Comparison of ENCODE assay signal across 29 cellular contexts in genomic region chr2:191985740-191986139, GRCh38.
"Had no signal": no experiment of that assay in that cellular context is flagged by ENCODE, and none has a peak within 500 bp of the region (broad histone marks: within the 10 kb centered on the region; RNA-seq: fewer than 3 reads in every experiment).

No MANE protein-coding gene starts in this region.

- ATAC-seq: esophagus mucosa; foreskin keratinocyte; gastroesophageal sphincter; heart left ventricle; left colon; left ventricle myocardium superior; naive thymus-derived CD4-positive, alpha-beta T cell; psoas muscle; right cardiac atrium; stimulated activated effector memory CD8-positive, alpha-beta T cell treated with anti-CD3 and anti-CD28 coated beads, Interleukin-12 subunit alpha, Interleukin-12 subunit beta, amount 100 ng/mL, for 72 hours had no signal

- H3K4me1 Mint-ChIP-seq: naive thymus-derived CD4-positive, alpha-beta T cell; nephron progenitor cell; stimulated activated effector memory CD8-positive, alpha-beta T cell treated with anti-CD3 and anti-CD28 coated beads, Interleukin-12 subunit alpha, Interleukin-12 subunit beta, amount 100 ng/mL, for 72 hours had no signal

- H3K27ac ChIP-seq: colonic mucosa, epithelial cell of prostate, foreskin keratinocyte, gastroesophageal sphincter, heart left ventricle, hepatocyte, ovary, psoas muscle, sigmoid colon, stomach, tibial artery, vagina had no signal

- DNase-seq: colonic mucosa; effector CD8-positive, alpha-beta T cell; endodermal cell; foreskin keratinocyte; heart left ventricle; left colon; left ventricle myocardium superior; mesenchymal stem cell; naive thymus-derived CD4-positive, alpha-beta T cell; nephron progenitor cell; occipital lobe; ovary; posterior cingulate gyrus; psoas muscle; right cardiac atrium; sigmoid colon; stimulated activated CD4-positive, alpha-beta T cell treated with anti-CD3 and anti-CD28 coated beads, Interleukin-2, amount 100 ng/mL, for 24 hours; stimulated activated CD4-positive, alpha-beta T cell treated with anti-CD3 and anti-CD28 coated beads, Interleukin-4, amount 100 ng/mL, for 24 hours; stimulated activated naive CD4-positive, alpha-beta T cell treated with Interleukin-2 at 50 U/mL for 16 hours; stomach; tibial artery had no signal

- H3K36me3 ChIP-seq: colonic mucosa, gastroesophageal sphincter, heart left ventricle, ovary, sigmoid colon, stomach, tibial artery, vagina had no signal

- H3K27me3 ChIP-seq: colonic mucosa, foreskin keratinocyte, gastroesophageal sphincter, heart left ventricle, hepatocyte, ovary, sigmoid colon, stomach, tibial artery, vagina had no signal

- H3K4me1 ChIP-seq: colonic mucosa, foreskin keratinocyte, psoas muscle, sigmoid colon, stomach, tibial artery, vagina had no signal

- H3K4me3 Mint-ChIP-seq: dendritic cell treated with granulocyte-macrophage colony-stimulating factor and Interleukin-4, amounts not matched to agents 40 ng/mL and 50 ng/mL, for 4 days; endodermal cell; mesothelial cell of epicardium; naive thymus-derived CD4-positive, alpha-beta T cell; nephron progenitor cell; stimulated activated effector memory CD8-positive, alpha-beta T cell treated with anti-CD3 and anti-CD28 coated beads, Interleukin-12 subunit alpha, Interleukin-12 subunit beta, amount 100 ng/mL, for 72 hours had no signal

- H3K9me3 Mint-ChIP-seq: dendritic cell treated with granulocyte-macrophage colony-stimulating factor and Interleukin-4, amounts not matched to agents 40 ng/mL and 50 ng/mL, for 4 days; endodermal cell; mesothelial cell of epicardium; naive thymus-derived CD4-positive, alpha-beta T cell; nephron progenitor cell; stimulated activated effector memory CD8-positive, alpha-beta T cell treated with anti-CD3 and anti-CD28 coated beads, Interleukin-12 subunit alpha, Interleukin-12 subunit beta, amount 100 ng/mL, for 72 hours had no signal

- H3K4me3 ChIP-seq: colonic mucosa, gastroesophageal sphincter, heart left ventricle, hepatocyte, ovary, psoas muscle, sigmoid colon, stomach, tibial artery, vagina had no signal

- H3K9me3 ChIP-seq: colonic mucosa, gastroesophageal sphincter, heart left ventricle, ovary, psoas muscle, sigmoid colon, stomach, tibial artery, vagina had no signal

- H3K27me3 Mint-ChIP-seq: dendritic cell treated with granulocyte-macrophage colony-stimulating factor and Interleukin-4, amounts not matched to agents 40 ng/mL and 50 ng/mL, for 4 days had no signal

- H3K27ac Mint-ChIP-seq: dendritic cell treated with granulocyte-macrophage colony-stimulating factor and Interleukin-4, amounts not matched to agents 40 ng/mL and 50 ng/mL, for 4 days; endodermal cell; mesothelial cell of epicardium; naive thymus-derived CD4-positive, alpha-beta T cell; nephron progenitor cell; stimulated activated effector memory CD8-positive, alpha-beta T cell treated with anti-CD3 and anti-CD28 coated beads, Interleukin-12 subunit alpha, Interleukin-12 subunit beta, amount 100 ng/mL, for 72 hours had no signal

- H3K36me3 Mint-ChIP-seq: mesothelial cell of epicardium; naive thymus-derived CD4-positive, alpha-beta T cell; stimulated activated effector memory CD8-positive, alpha-beta T cell treated with anti-CD3 and anti-CD28 coated beads, Interleukin-12 subunit alpha, Interleukin-12 subunit beta, amount 100 ng/mL, for 72 hours had no signal
